ENCODE assay signal across 8 cellular contexts in genomic region chr11:65571940-65572339, GRCh38. TPM values are rescaled to one million over a fixed set of nuclear protein-coding genes. Genes with fewer than 3 reads are reported as not detected.
DNase-seq lines count a peak whose midpoint lies in the region; ATAC-seq, FAIRE-seq and TF ChIP-seq lines count a peak whose summit lies in the region.

No MANE protein-coding gene starts in this region.

- H3K27me3 ChIP-seq in keratinocyte (ENCODE audit: control insufficient read depth, extremely low read depth, insufficient read depth, low read length) (no peaks in the 10 kb centered on the region), thoracic aorta (replicated peaks; ENCODE audit: insufficient read depth) (no peaks in the 10 kb centered on the region)

- H3K79me2 ChIP-seq in keratinocyte (ENCODE audit: control insufficient read depth, insufficient read depth, low read length): peaks cover 39% of the 10 kb centered on the region

- intact Hi-C loops in mucosa of descending colon (cut with DNase I, micrococcal nuclease): no loop called here

- peak; percentile 67 for DNase-seq in NCI-H510A treated with DMSO at 0.1 percent for 48 hours (lab: John Stamatoyannopoulos, UW)
- no peak for DNase-seq in NCI-H510A (lab: John Stamatoyannopoulos, UW)
- DNase-seq in NCI-H1092 (lab: John Stamatoyannopoulos, UW): peak; percentile 59
- DNase-seq in activated naive CD8-positive, alpha-beta T cell treated with anti-CD3 and anti-CD28 coated beads, Interleukin-2, amount 10 ng/mL, durations not matched to agents 7 days and 5 days: no peak
- no peak for DNase-seq in keratinocyte (ENCODE audit: low read depth, low spot score)
- DNase-seq in thoracic aorta (ENCODE audit: low spot score): no peak
- no peak for DNase-seq in mucosa of descending colon

- peaks cover 5% of the 10 kb centered on the region for H4K20me1 ChIP-seq in keratinocyte (ENCODE audit: control insufficient read depth, extremely low read depth, insufficient read depth, low read length)

- no peaks in the 10 kb centered on the region for H3K27me3 Mint-ChIP-seq in activated naive CD8-positive, alpha-beta T cell treated with anti-CD3 and anti-CD28 coated beads, Interleukin-2, amount 10 ng/mL, durations not matched to agents 7 days and 5 days

- peak overlapping the region; percentile 98 for H3K27ac Mint-ChIP-seq in activated naive CD8-positive, alpha-beta T cell treated with anti-CD3 and anti-CD28 coated beads, Interleukin-2, amount 10 ng/mL, durations not matched to agents 7 days and 5 days

- H3K9ac ChIP-seq in keratinocyte (ENCODE audit: control insufficient read depth, extremely low read depth, insufficient read depth, low read length): peak overlapping the region; percentile 48

- peak overlapping the region; percentile 39 to 90 (median 85) for H3K4me3 ChIP-seq in keratinocyte (ENCODE audit: control insufficient read depth in 2 of 3, extremely low read depth in 1 of 3, insufficient read depth in 2 of 3, low read depth in 1 of 3, low read length in 3 of 3)
- peak overlapping the region; percentile 93 for H3K4me3 ChIP-seq in thoracic aorta
- H3K4me3 ChIP-seq in mucosa of descending colon: no peak overlapping the region

- dilution Hi-C loops in keratinocyte (cut with MboI; ENCODE audit: extremely low pct_ligation_motif_present, low sequenced_read_pairs): no loop called here

- H3K36me3 ChIP-seq in keratinocyte (ENCODE audit: control insufficient read depth in 2 of 2, extremely low read depth in 1 of 2, insufficient read depth in 2 of 2, low read length in 2 of 2) (no peaks in the 10 kb centered on the region), thoracic aorta (no peaks in the 10 kb centered on the region), mucosa of descending colon (ENCODE audit: low read depth) (no peaks in the 10 kb centered on the region)

- no peak overlapping the region for H2AFZ ChIP-seq in keratinocyte (ENCODE audit: control insufficient read depth, low read length)

- H3K9me3 ChIP-seq in keratinocyte (ENCODE audit: control insufficient read depth, low read depth, low read length) (no peaks in the 10 kb centered on the region), thoracic aorta (no peaks in the 10 kb centered on the region), mucosa of descending colon (no peaks in the 10 kb centered on the region)

- H3K36me3 Mint-ChIP-seq in activated naive CD8-positive, alpha-beta T cell treated with anti-CD3 and anti-CD28 coated beads, Interleukin-2, amount 10 ng/mL, durations not matched to agents 7 days and 5 days: peaks cover 9% of the 10 kb centered on the region

- no peak for ATAC-seq in activated naive CD8-positive, alpha-beta T cell treated with anti-CD3 and anti-CD28 coated beads, Interleukin-2, amount 10 ng/mL, durations not matched to agents 7 days and 5 days (ENCODE audit: low read depth)
- ATAC-seq in thoracic aorta (ENCODE audit: insufficient number of reproducible peaks, low FRiP score, low read depth) (no peak), mucosa of descending colon (no peak), HG03108 (IDR thresholded peaks at IDR 0.05; ENCODE audit: unreplicated experiment) (no peak)

- FAIRE-seq in keratinocyte (lab: Jason Lieb, UNC): no peak

- H3K4me3 Mint-ChIP-seq in activated naive CD8-positive, alpha-beta T cell treated with anti-CD3 and anti-CD28 coated beads, Interleukin-2, amount 10 ng/mL, durations not matched to agents 7 days and 5 days: peak overlapping the region; percentile 94

- POLR2A ChIA-PET in activated naive CD8-positive, alpha-beta T cell treated with anti-CD3 and anti-CD28 coated beads, Interleukin-2, amount 10 ng/mL, durations not matched to agents 7 days and 5 days (lab: Charles Lee): interaction anchor here (0.6 to 5.3 kb wide), 25 partner anchors 11 to 350 kb away, joined by 3 to 52 read pairs (median 6); partner anchors contain the start of genes CCDC85B, KCNK7, MALAT1 and NEAT1

- peak overlapping the region; percentile 100 for H3K4me2 ChIP-seq in keratinocyte (ENCODE audit: control insufficient read depth, extremely low read depth, insufficient read depth, low read depth, low read length)

- H3K27ac ChIP-seq in keratinocyte (ENCODE audit: control insufficient read depth, insufficient read depth, low read length) (peak overlapping the region; percentile 44), thoracic aorta (peak overlapping the region; percentile 79 to 96)

- no peaks in the 10 kb centered on the region for H3K9me1 ChIP-seq in keratinocyte (ENCODE audit: control insufficient read depth, extremely low read depth, insufficient read depth, low read length)

- H3K4me1 Mint-ChIP-seq in activated naive CD8-positive, alpha-beta T cell treated with anti-CD3 and anti-CD28 coated beads, Interleukin-2, amount 10 ng/mL, durations not matched to agents 7 days and 5 days: peaks cover 48% of the 10 kb centered on the region

- TF ChIP-seq CTCF in keratinocyte (optimal IDR thresholded peaks at IDR 0.05 in 1 of 3, IDR thresholded peaks at IDR 0.05 in 1 of 3, conservative IDR thresholded peaks at IDR 0.05 in 1 of 3; ENCODE audit: extremely low read depth in 1 of 3, insufficient read depth in 2 of 3, low read length in 3 of 3) (peak in 2 of 3 experiments; percentile 65 to 67), thoracic aorta (IDR thresholded peaks at IDR 0.05) (no peak), mucosa of descending colon (IDR thresholded peaks at IDR 0.05) (no peak)

- no peaks in the 10 kb centered on the region for H3K9me3 Mint-ChIP-seq in activated naive CD8-positive, alpha-beta T cell treated with anti-CD3 and anti-CD28 coated beads, Interleukin-2, amount 10 ng/mL, durations not matched to agents 7 days and 5 days

- H3K4me1 ChIP-seq in keratinocyte (ENCODE audit: control insufficient read depth, extremely low read depth, insufficient read depth, low read length) (peaks cover 54% of the 10 kb centered on the region), thoracic aorta (ENCODE audit: control insufficient read depth in 1 of 2, low read depth in 2 of 2) (peaks cover 38 to 56% of the 10 kb centered on the region in 2 donors), mucosa of descending colon (ENCODE audit: low read depth) (peaks cover 60% of the 10 kb centered on the region)

RNA-seq across cellular contexts. Expression of gene FAM89B, which starts 0.4 kb away (rescaled TPM):
- total RNA-seq in activated naive CD8-positive, alpha-beta T cell treated with anti-CD3 and anti-CD28 coated beads, Interleukin-2, amount 10 ng/mL, durations not matched to agents 7 days and 5 days: 10 to 100 TPM; 40.9 to 44.1 TPM
- 11.5 to 37.6 TPM (median 13.5 TPM) in 3 replicates for polyA plus RNA-seq in keratinocyte
- 1.3 TPM for polyA plus RNA-seq in keratinocyte (2011; ENCODE audit: low read depth)
- polyA plus RNA-seq in keratinocyte (2011; cell fraction: cytosol; rRNA removed): 18.0 and 37.6 TPM in 2 replicates
- polyA plus RNA-seq in keratinocyte (2011; cell fraction: nucleus; rRNA removed): 8.8 and 17.8 TPM in 2 replicates
- 17.0 and 20.6 TPM in 2 replicates for polyA plus RNA-seq in keratinocyte (2012; ENCODE audit: low replicate concordance)
- polyA minus RNA-seq in keratinocyte: 8.9 to 33.5 TPM (median 20.7 TPM) in 3 replicates
- 30.5 TPM for polyA minus RNA-seq in keratinocyte (2011; cell fraction: cytosol; rRNA and poly(A)+ RNA removed)
- 2.1 and 9.4 TPM in 2 replicates for polyA minus RNA-seq in keratinocyte (2011; cell fraction: nucleus; rRNA and poly(A)+ RNA removed)
- total RNA-seq in thoracic aorta: 100 to 1,000 TPM in 1 of 2 donors, 10 to 100 TPM in 1; 53.3 to 127 TPM
- 10 to 100 TPM; 26.4 to 61.2 (median 28.5) TPM for total RNA-seq in mucosa of descending colon

RNA-seq across cellular contexts. Expression of gene ZNRD2, which starts 1.7 kb away (rescaled TPM):
- 10 to 100 TPM; 27.2 to 30.0 TPM for total RNA-seq in activated naive CD8-positive, alpha-beta T cell treated with anti-CD3 and anti-CD28 coated beads, Interleukin-2, amount 10 ng/mL, durations not matched to agents 7 days and 5 days
- polyA plus RNA-seq in keratinocyte: 33.6 to 48.5 TPM (median 47.5 TPM) in 3 replicates
- 9.1 TPM for polyA plus RNA-seq in keratinocyte (2011; ENCODE audit: low read depth)
- polyA plus RNA-seq in keratinocyte (2011; cell fraction: cytosol; rRNA removed): 29.1 and 56.1 TPM in 2 replicates
- polyA plus RNA-seq in keratinocyte (2011; cell fraction: nucleus; rRNA removed): 34.2 and 37.8 TPM in 2 replicates
- polyA plus RNA-seq in keratinocyte (2012; ENCODE audit: low replicate concordance): 47.2 and 82.7 TPM in 2 replicates
- 8.8 to 35.2 TPM (median 10.5 TPM) in 3 replicates for polyA minus RNA-seq in keratinocyte
- 33.8 TPM for polyA minus RNA-seq in keratinocyte (2011; cell fraction: cytosol; rRNA and poly(A)+ RNA removed)
- polyA minus RNA-seq in keratinocyte (2011; cell fraction: nucleus; rRNA and poly(A)+ RNA removed): 12.9 and 16.0 TPM in 2 replicates
- total RNA-seq in thoracic aorta: 10 to 100 TPM; 38.4 to 51.7 TPM
- total RNA-seq in mucosa of descending colon: 10 to 100 TPM; 20.9 to 24.6 (median 21.0) TPM

RNA-seq across cellular contexts. Expression of gene EHBP1L1, which starts 3.9 kb away (rescaled TPM):
- total RNA-seq in activated naive CD8-positive, alpha-beta T cell treated with anti-CD3 and anti-CD28 coated beads, Interleukin-2, amount 10 ng/mL, durations not matched to agents 7 days and 5 days: 100 to 1,000 TPM; 118 to 120 TPM
- 8.5 to 14.0 TPM (median 10.4 TPM) in 3 replicates for polyA plus RNA-seq in keratinocyte
- 28.9 TPM for polyA plus RNA-seq in keratinocyte (2011; ENCODE audit: low read depth)
- polyA plus RNA-seq in keratinocyte (2011; cell fraction: cytosol; rRNA removed): 5.2 and 16.1 TPM in 2 replicates
- polyA plus RNA-seq in keratinocyte (2011; cell fraction: nucleus; rRNA removed): 35.7 and 50.9 TPM in 2 replicates
- 12.7 and 19.8 TPM in 2 replicates for polyA plus RNA-seq in keratinocyte (2012; ENCODE audit: low replicate concordance)
- 9.8 to 25.0 TPM (median 16.6 TPM) in 3 replicates for polyA minus RNA-seq in keratinocyte
- polyA minus RNA-seq in keratinocyte (2011; cell fraction: cytosol; rRNA and poly(A)+ RNA removed): 36.8 TPM
- polyA minus RNA-seq in keratinocyte (2011; cell fraction: nucleus; rRNA and poly(A)+ RNA removed): 21.4 and 21.5 TPM in 2 replicates
- total RNA-seq in thoracic aorta: 100 to 1,000 TPM; 286 to 395 TPM
- total RNA-seq in mucosa of descending colon: 100 to 1,000 TPM in 1 of 3 donors, 10 to 100 TPM in 2; 65.8 to 208 (median 65.9) TPM

RNA-seq across cellular contexts. Expression of gene LTBP3, which starts 13.8 kb away (rescaled TPM):
- 100 to 1,000 TPM; 116 to 119 TPM for total RNA-seq in activated naive CD8-positive, alpha-beta T cell treated with anti-CD3 and anti-CD28 coated beads, Interleukin-2, amount 10 ng/mL, durations not matched to agents 7 days and 5 days
- polyA plus RNA-seq in keratinocyte: 9.1 to 23.0 TPM (median 11.0 TPM) in 3 replicates
- 4.4 TPM for polyA plus RNA-seq in keratinocyte (2011; ENCODE audit: low read depth)
- 6.9 and 16.8 TPM in 2 replicates for polyA plus RNA-seq in keratinocyte (2011; cell fraction: cytosol; rRNA removed)
- 45.1 and 57.9 TPM in 2 replicates for polyA plus RNA-seq in keratinocyte (2011; cell fraction: nucleus; rRNA removed)
- polyA plus RNA-seq in keratinocyte (2012; ENCODE audit: low replicate concordance): 8.9 and 26.6 TPM in 2 replicates
- 8.8 to 64.5 TPM (median 10.5 TPM) in 3 replicates for polyA minus RNA-seq in keratinocyte
- 32.8 TPM for polyA minus RNA-seq in keratinocyte (2011; cell fraction: cytosol; rRNA and poly(A)+ RNA removed)
- 30.0 and 30.3 TPM in 2 replicates for polyA minus RNA-seq in keratinocyte (2011; cell fraction: nucleus; rRNA and poly(A)+ RNA removed)
- total RNA-seq in thoracic aorta: 100 to 1,000 TPM; 492 to 512 TPM
- 100 to 1,000 TPM in 1 of 3 donors, 10 to 100 TPM in 2; 22.6 to 133 (median 36.7) TPM for total RNA-seq in mucosa of descending colon

RNA-seq across cellular contexts. Expression of gene KCNK7, which starts 23.7 kb away (rescaled TPM):
- 1 to 10 TPM in 1 of 2 experiments, under 1 TPM in 1; 0.96 to 1.0 TPM for total RNA-seq in activated naive CD8-positive, alpha-beta T cell treated with anti-CD3 and anti-CD28 coated beads, Interleukin-2, amount 10 ng/mL, durations not matched to agents 7 days and 5 days
- polyA plus RNA-seq in keratinocyte: 0.14 to 1.5 TPM (median 0.46 TPM) in 3 replicates
- not detected for polyA plus RNA-seq in keratinocyte (2011; ENCODE audit: low read depth)
- 0.18 and 0.19 TPM in 2 replicates for polyA plus RNA-seq in keratinocyte (2011; cell fraction: cytosol; rRNA removed)
- polyA plus RNA-seq in keratinocyte (2011; cell fraction: nucleus; rRNA removed): 0.34 and 0.51 TPM in 2 replicates
- polyA plus RNA-seq in keratinocyte (2012; ENCODE audit: low replicate concordance): 0.63 and 0.75 TPM in 2 replicates
- 0.26 TPM in 1 of 3 replicates, not detected in the others for polyA minus RNA-seq in keratinocyte
- not detected for polyA minus RNA-seq in keratinocyte (2011; cell fraction: cytosol; rRNA and poly(A)+ RNA removed)
- not detected in 2 replicates for polyA minus RNA-seq in keratinocyte (2011; cell fraction: nucleus; rRNA and poly(A)+ RNA removed)
- total RNA-seq in thoracic aorta (under 1 TPM in 1 of 2 donors, not detected in 1; 0.95 TPM), mucosa of descending colon (1 to 10 TPM in 2 of 3 donors, under 1 TPM in 1; 0.49 to 1.7 (median 1.5) TPM)

Comparison
In these comparisons a context has a peak if more than half of its experiments do, and no peak if none do; other contexts are left out.
1. DNase-seq: peak in NCI-H510A treated with DMSO at 0.1 percent for 48 hours (single experiment) and NCI-H1092 (single experiment); none in NCI-H510A (single experiment), activated naive CD8-positive, alpha-beta T cell treated with anti-CD3 and anti-CD28 coated beads, Interleukin-2, amount 10 ng/mL, durations not matched to agents 7 days and 5 days (single experiment), keratinocyte (single experiment), thoracic aorta (single experiment) and mucosa of descending colon (0 of 3).
2. CTCF ChIP-seq: peak in keratinocyte (2 of 3); none in thoracic aorta (single experiment) and mucosa of descending colon (single experiment).